Comparison of ENCODE assay signal across 17 cellular contexts in the genomic region with DNA sequence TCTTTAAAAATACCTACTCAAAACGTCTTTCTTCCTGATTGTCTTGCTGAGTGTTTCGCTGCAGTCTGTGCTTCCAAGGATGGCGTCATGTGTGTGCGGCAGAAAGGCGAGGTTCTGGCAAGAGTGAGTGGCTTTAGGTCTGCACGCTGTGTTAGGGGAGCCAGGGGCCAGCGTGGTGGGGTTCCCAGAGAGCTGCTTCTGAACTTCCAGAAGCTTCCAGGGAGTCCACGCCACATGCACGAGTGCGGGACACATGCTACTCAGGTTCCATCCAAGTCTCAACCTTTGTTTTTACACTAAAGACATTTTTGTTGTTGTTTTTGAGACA.
DNase-seq lines count a peak whose midpoint lies in the region; ATAC-seq, FAIRE-seq and TF ChIP-seq lines count a peak whose summit lies in the region.
"Had no signal": no experiment of that assay in that cellular context is flagged by ENCODE, and none has a peak within 500 bp of the region (broad histone marks: within the 10 kb centered on the region; RNA-seq: fewer than 3 reads in every experiment).

No MANE protein-coding gene starts in this region.

- no peak overlapping the region for H2AK5ac ChIP-seq in neuronal stem cell (ENCODE audit: low read depth, low read length)

- ATAC-seq in heart left ventricle (no peak), upper lobe of right lung (no peak), left colon (no peak), GM21423 (IDR thresholded peaks at IDR 0.05; ENCODE audit: unreplicated experiment) (no peak)
- ATAC-seq: GM23338 had no signal

- no peak overlapping the region for H2BK120ac ChIP-seq in neuronal stem cell (ENCODE audit: low read depth, low read length)

- WGBS in heart left ventricle, 4 donors = 81 to 90% (median 88%) methylated on average over 10 of the region's 10 CpGs
- no CpG with 5 or more reads among the region's 10 CpGs for WGBS in neuronal stem cell (ENCODE audit: extremely low coverage in 2 of 2, insufficient read length in 2 of 2, insufficient replicate concordance in 1 of 2), 2 donors

- H3K18ac ChIP-seq in neuronal stem cell (ENCODE audit: low read length) = peak overlapping the region; percentile 85

- no peak for TF ChIP-seq CTCF in cardiac muscle cell (IDR thresholded peaks at IDR 0.05; ENCODE audit: low read depth, low read length)
- TF ChIP-seq CTCF in heart left ventricle (IDR thresholded peaks at IDR 0.05) = no peak
- no peak for TF ChIP-seq CTCF in kidney (IDR thresholded peaks at IDR 0.05; ENCODE audit: borderline replicate concordance, extremely low read depth, insufficient read depth)
- no peak for TF ChIP-seq CTCF in upper lobe of right lung (IDR thresholded peaks at IDR 0.05)

- H3K23ac ChIP-seq in neuronal stem cell (ENCODE audit: low read depth, low read length, poor library complexity) = no peak overlapping the region

- no peak for FAIRE-seq in kidney (lab: Jason Lieb, UNC)

- no peak overlapping the region for H4K91ac ChIP-seq in neuronal stem cell (ENCODE audit: low read depth, low read length, poor library complexity)

- peak overlapping the region; percentile 94 for H3K4ac ChIP-seq in neuronal stem cell (ENCODE audit: low read length)

- no peak for DNase-seq in cardiac muscle cell (ENCODE audit: low read depth in 1 of 2, low spot score in 1 of 2)
- DNase-seq in heart left ventricle = no peak
- peak; percentile 47 for DNase-seq in kidney
- no peak for DNase-seq in neuronal stem cell (ENCODE audit: low spot score)
- peak; percentile 38 for DNase-seq in upper lobe of right lung
- DNase-seq in left colon = no peak
- DNase-seq in C1 segment of cervical spinal cord (lab: John Stamatoyannopoulos, UW) = no peak
- DNase-seq: 8988T; EL; KG1; NCI-H1694 treated with DMSO at 0.1 percent for 48 hours; NK-92 treated with Interleukin-12 subunit alpha and Interleukin-12 subunit beta, amount 100 ng/mL, for 24 hours had no signal

- H3K27ac ChIP-seq in cardiac muscle cell (peak overlapping the region; percentile 59), heart left ventricle (peak overlapping the region in 1 of 12 donors; percentile 50), kidney (ENCODE audit: low read depth in 2 of 2, low read length in 2 of 2) (no peak overlapping the region), neuronal stem cell (replicated peaks; ENCODE audit: low read length) (peak overlapping the region; percentile 56), upper lobe of right lung (no peak overlapping the region)
- H3K27ac ChIP-seq: BLaER1, HL-60, RWPE1 had no signal

- no peak overlapping the region for H2BK12ac ChIP-seq in neuronal stem cell (ENCODE audit: low read length)

- H3K14ac ChIP-seq in neuronal stem cell (ENCODE audit: low read length) = no peak overlapping the region

- intact Hi-C loops in heart left ventricle (cut with DNase I) (loop anchor here in 2 of 10 donors (10.0 kb wide), 2 partner anchors 63 to 113 kb away; a partner anchor contains a TSS), kidney (cut with DNase I) (no loop called here), upper lobe of right lung (cut with DNase I) (no loop called here), left colon (cut with DNase I, micrococcal nuclease) (no loop called here)

- H3K4me1 ChIP-seq in cardiac muscle cell (ENCODE audit: low read depth) (peaks cover 23% of the 10 kb centered on the region), heart left ventricle (peaks cover 0 to 30% (median 16%) of the 10 kb centered on the region in 12 donors), kidney (ENCODE audit: control insufficient read depth in 1 of 2, insufficient read depth in 1 of 2, low read depth in 1 of 2, low read length in 2 of 2) (peaks cover 0 to 1% of the 10 kb centered on the region in 2 donors), neuronal stem cell (ENCODE audit: control insufficient read depth in 2 of 2, insufficient read depth in 1 of 2, low read depth in 1 of 2, low read length in 2 of 2) (peaks cover 10 to 32% of the 10 kb centered on the region in 2 donors), upper lobe of right lung (peaks cover 27% of the 10 kb centered on the region)

- H2BK15ac ChIP-seq in neuronal stem cell (ENCODE audit: low read length) = peak overlapping the region; percentile 72

- H3K27me3 ChIP-seq in cardiac muscle cell = no peaks in the 10 kb centered on the region
- H3K27me3 ChIP-seq in heart left ventricle = no peaks in the 10 kb centered on the region
- no peaks in the 10 kb centered on the region for H3K27me3 ChIP-seq in neuronal stem cell (ENCODE audit: control insufficient read depth in 3 of 3, insufficient read depth in 3 of 3, low read depth in 1 of 3, low read length in 3 of 3)
- no peaks in the 10 kb centered on the region for H3K27me3 ChIP-seq in upper lobe of right lung
- H3K27me3 ChIP-seq: BLaER1 had no signal

- H3K9ac ChIP-seq in kidney (ENCODE audit: low read length in 2 of 2) (no peak overlapping the region), neuronal stem cell (ENCODE audit: low read depth, low read length, poor library complexity) (no peak overlapping the region)
- H3K9ac ChIP-seq: BLaER1 had no signal

- no peak for TF ChIP-seq POLR2A in heart left ventricle (IDR thresholded peaks at IDR 0.05)

- H2BK5ac ChIP-seq in neuronal stem cell (ENCODE audit: low read length) = peak overlapping the region; percentile 83

- no peak overlapping the region for H3K4me2 ChIP-seq in neuronal stem cell (ENCODE audit: insufficient read depth, low read length, poor library complexity, severe bottlenecking)
- H3K4me2 ChIP-seq: BLaER1, GM23338 had no signal

- peaks cover 11% of the 10 kb centered on the region for H3K79me1 ChIP-seq in neuronal stem cell (ENCODE audit: low read depth, low read length)

- H3K9me3 ChIP-seq in cardiac muscle cell (ENCODE audit: low read depth) (no peaks in the 10 kb centered on the region), heart left ventricle (no peaks in the 10 kb centered on the region), kidney (ENCODE audit: control insufficient read depth in 1 of 2, low read length in 2 of 2) (no peaks in the 10 kb centered on the region), neuronal stem cell (replicated peaks in 1 of 2; ENCODE audit: control insufficient read depth in 2 of 2, insufficient read depth in 1 of 2, low read depth in 1 of 2, low read length in 2 of 2) (peaks cover 0 to 5% of the 10 kb centered on the region in 2 donors), upper lobe of right lung (no peaks in the 10 kb centered on the region)

- H4K8ac ChIP-seq in neuronal stem cell (ENCODE audit: low read depth, low read length) = no peak overlapping the region

- no peak overlapping the region for H2AFZ ChIP-seq in neuronal stem cell (ENCODE audit: low read length)
- H2AFZ ChIP-seq: GM23338 had no signal

- H3K4me3 ChIP-seq in cardiac muscle cell (no peak overlapping the region), heart left ventricle (no peak overlapping the region), kidney (ENCODE audit: low read length in 2 of 2) (no peak overlapping the region), neuronal stem cell (ENCODE audit: low read length in 2 of 2) (no peak overlapping the region), upper lobe of right lung (no peak overlapping the region)
- H3K4me3 ChIP-seq: BLaER1, GM23338 had no signal

- H3K36me3 ChIP-seq in cardiac muscle cell (no peaks in the 10 kb centered on the region), heart left ventricle (no peaks in the 10 kb centered on the region), kidney (ENCODE audit: control insufficient read depth in 1 of 2, insufficient read depth in 2 of 2, low read length in 2 of 2) (no peaks in the 10 kb centered on the region), neuronal stem cell (replicated peaks in 1 of 2; ENCODE audit: control insufficient read depth in 2 of 2, insufficient read depth in 2 of 2, low read length in 2 of 2) (no peaks in the 10 kb centered on the region), upper lobe of right lung (no peaks in the 10 kb centered on the region)

Comparison
In these comparisons a context has a peak if more than half of its experiments do, and no peak if none do; other contexts are left out.
1. DNase-seq: peak in kidney (single experiment) and upper lobe of right lung (single experiment); none in cardiac muscle cell (0 of 2), heart left ventricle (0 of 5), neuronal stem cell (single experiment), left colon (0 of 2) and C1 segment of cervical spinal cord (0 of 14).
2. H3K27ac ChIP-seq: peak in cardiac muscle cell (single experiment) and neuronal stem cell (single experiment); none in kidney (0 of 2) and upper lobe of right lung (single experiment).